Comparison of ENCODE assay signal across 19 cellular contexts in the genomic region with DNA sequence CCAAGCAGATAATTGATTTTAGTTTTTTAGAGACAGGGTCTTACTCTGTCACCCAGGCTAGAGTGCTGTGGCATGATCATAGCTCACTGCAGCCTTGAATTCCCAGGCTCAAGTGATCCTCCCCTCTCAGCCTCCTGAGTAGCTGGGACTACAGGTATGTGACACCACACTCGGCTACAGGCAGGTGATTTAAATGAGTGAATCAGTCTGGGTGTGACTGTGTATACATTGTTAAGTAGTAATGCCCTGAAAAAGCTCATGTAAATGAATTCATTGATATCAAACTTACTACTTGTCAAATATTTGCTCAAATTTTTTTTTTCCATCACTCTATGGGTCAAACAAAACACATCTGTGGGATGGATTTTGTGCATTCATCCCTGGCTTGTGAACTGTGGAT. TPM values are rescaled to one million over a fixed set of nuclear protein-coding genes. Genes with fewer than 3 reads are reported as not detected.
"Had no signal": no experiment of that assay in that cellular context is flagged by ENCODE, and none has a peak within 500 bp of the region (broad histone marks: within the 10 kb centered on the region; RNA-seq: fewer than 3 reads in every experiment).

No MANE protein-coding gene starts in this region.

- H3K4me3 ChIP-seq: lung, neural progenitor cell, right lobe of liver, smooth muscle cell, thyroid gland had no signal

- H3K36me3 ChIP-seq: neural progenitor cell, right lobe of liver, thyroid gland had no signal

- DNase-seq: cortex of kidney; effector memory CD8-positive, alpha-beta T cell; hypothalamus; immature natural killer cell; mesenchymal stem cell; naive thymus-derived CD4-positive, alpha-beta T cell; right lobe of liver; stimulated activated CD4-positive, alpha-beta T cell treated with anti-CD3 and anti-CD28 coated beads, Interleukin-12 subunit alpha, Interleukin-12 subunit beta, amount 100 ng/mL, for 4 hours; stimulated activated CD4-positive, alpha-beta T cell treated with anti-CD3 and anti-CD28 coated beads, Interleukin-1b, Interleukin-23, amount 100 ng/mL, for 48 hours; stimulated activated CD4-positive, alpha-beta T cell treated with anti-CD3 and anti-CD28 coated beads, Interleukin-4, amount 100 ng/mL, for 1 hour; stimulated activated CD8-positive, alpha-beta memory T cell treated with anti-CD3 and anti-CD28 coated beads, Interleukin-4, amount 100 ng/mL, for 48 hours; stimulated activated naive CD4-positive, alpha-beta T cell; stimulated activated naive CD8-positive, alpha-beta T cell treated with anti-CD3 and anti-CD28 coated beads, Interleukin-15, amount 100 ng/mL, for 72 hours; thyroid gland had no signal

- H3K4me1 ChIP-seq: neural progenitor cell, parathyroid adenoma, right lobe of liver, thyroid gland had no signal

- H3K79me2 ChIP-seq: parathyroid adenoma had no signal

- H3K9ac ChIP-seq: neural progenitor cell, parathyroid adenoma had no signal

- H2AFZ ChIP-seq: neural progenitor cell, parathyroid adenoma had no signal

- H3K27me3 ChIP-seq: neural progenitor cell, right lobe of liver, thyroid gland had no signal

- H3K27ac ChIP-seq: neural progenitor cell, parathyroid adenoma, right lobe of liver, thyroid gland had no signal

- ATAC-seq: effector memory CD8-positive, alpha-beta T cell; left lobe of liver; naive thymus-derived CD4-positive, alpha-beta T cell; right lobe of liver; stimulated activated naive CD8-positive, alpha-beta T cell treated with anti-CD3 and anti-CD28 coated beads, Interleukin-15, amount 100 ng/mL, for 72 hours had no signal

- H3K9me3 ChIP-seq: right lobe of liver, thyroid gland had no signal

- H3K4me2 ChIP-seq: neural progenitor cell, smooth muscle cell had no signal

RNA-seq across cellular contexts. Expression of a gene that starts 6.3 kb away (rescaled TPM):
- total RNA-seq: smooth muscle cell had no signal
